In the genomic region with DNA sequence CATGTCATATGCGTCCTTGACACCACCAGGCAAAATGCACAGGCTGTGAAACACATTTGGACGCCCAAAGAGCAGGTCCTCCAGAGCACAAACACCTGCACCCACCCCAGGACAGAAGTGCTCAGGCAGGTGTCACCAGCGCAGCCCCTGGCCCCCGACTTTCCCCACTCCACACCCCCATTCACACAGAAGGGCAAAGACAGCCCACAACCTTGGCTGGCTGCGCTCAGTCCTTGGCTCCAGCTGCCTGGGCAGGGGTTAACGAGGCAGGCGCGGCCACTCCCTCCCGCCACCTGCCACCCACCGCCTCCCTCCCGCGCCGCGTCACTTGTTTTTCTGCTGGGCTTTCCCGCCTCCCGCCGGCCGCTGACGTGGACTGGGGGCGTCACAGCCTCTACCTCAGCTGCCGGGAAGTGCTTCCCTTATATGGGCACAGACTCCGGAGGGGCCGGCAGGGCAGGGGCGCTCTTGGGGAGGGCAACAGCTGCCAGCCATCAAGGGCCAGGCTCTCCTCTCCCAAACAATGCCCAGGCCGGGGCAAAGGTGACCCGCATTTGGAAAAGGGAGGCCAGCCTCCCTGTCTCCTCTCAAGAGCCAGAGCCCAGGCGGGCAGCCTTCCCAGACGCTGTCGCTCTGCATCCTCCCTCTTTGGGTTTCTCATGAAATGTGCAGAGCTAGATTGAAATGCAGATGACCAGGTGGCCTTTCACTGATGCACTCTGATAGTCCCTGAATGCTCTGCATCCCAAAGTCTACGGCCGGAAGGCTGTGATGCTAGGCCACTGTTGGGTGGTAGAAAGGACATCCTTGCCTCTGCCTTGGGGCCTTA, we compare ENCODE assay signal across 8 cellular contexts. TPM values are rescaled to one million over a fixed set of nuclear protein-coding genes. Genes with fewer than 3 reads are reported as not detected.
DNase-seq lines count a peak whose midpoint lies in the region; ATAC-seq and TF ChIP-seq lines count a peak whose summit lies in the region.

No MANE protein-coding gene starts in this region.

- H3K27me3 Mint-ChIP-seq in Caco-2 (ENCODE audit: insufficient read depth, unreplicated experiment): no peaks in the 10 kb centered on the region

- POLR2A ChIA-PET in Caco-2 (lab: Charles Lee): interaction anchor here (0.6 to 3.0 kb wide), 12 partner anchors 8 to 283 kb away, joined by 3 to 57 read pairs (median 4); partner anchors contain the start of genes ADORA1, BTG2 and TMEM183A

- peak overlapping the region; percentile 32 for H3K4me3 ChIP-seq in Caco-2 (ENCODE audit: low read depth, low read length)
- peak overlapping the region; percentile 31 for H3K4me3 ChIP-seq in SJCRH30
- no peak overlapping the region for H3K4me3 ChIP-seq in adipocyte (ENCODE audit: low read length)
- H3K4me3 ChIP-seq in left ventricle myocardium inferior: peak overlapping the region; percentile 55
- peak overlapping the region; percentile 16 to 31 (median 24) for H3K4me3 ChIP-seq in tibial nerve

- DNase-seq in Caco-2 (peak; percentile 96 to 97), LHCN-M2 (ENCODE audit: low read depth) (peak; percentile 82), SJCRH30 (peak; percentile 98), adipocyte (ENCODE audit: low read depth) (peak; percentile 63), left ventricle myocardium inferior (peak; percentile 94), pons (ENCODE audit: low spot score) (peak; percentile 86), tibial nerve (ENCODE audit: low spot score in 2 of 2) (peak; percentile 93 to 95)

- peak overlapping the region; percentile 70 for H3K4me3 Mint-ChIP-seq in Caco-2 (ENCODE audit: unreplicated experiment)

- H3K9me3 Mint-ChIP-seq in Caco-2 (ENCODE audit: unreplicated experiment): no peaks in the 10 kb centered on the region

- CTCF ChIA-PET in Caco-2 (lab: Charles Lee): interaction anchor here (0.7 to 2.6 kb wide), 10 partner anchors 7 to 250 kb away, joined by 3 to 19 read pairs (median 4); no protein-coding TSS in a partner anchor

- H3K27me3 ChIP-seq in Caco-2 (replicated peaks; ENCODE audit: control insufficient read depth, insufficient read depth, low read length): no peaks in the 10 kb centered on the region
- no peaks in the 10 kb centered on the region for H3K27me3 ChIP-seq in SJCRH30
- peaks cover 7% of the 10 kb centered on the region for H3K27me3 ChIP-seq in adipocyte (replicated peaks; ENCODE audit: control insufficient read depth, insufficient read depth, low read length)
- H3K27me3 ChIP-seq in left ventricle myocardium inferior (ENCODE audit: low read depth): no peaks in the 10 kb centered on the region
- no peaks in the 10 kb centered on the region for H3K27me3 ChIP-seq in tibial nerve

- TF ChIP-seq POLR2A in tibial nerve (IDR thresholded peaks at IDR 0.05): peak; percentile 49 to 90

- TF ChIP-seq CTCF in Caco-2 (IDR thresholded peaks at IDR 0.05; ENCODE audit: insufficient read depth in 1 of 2, low read depth in 1 of 2, low read length in 1 of 2, severe bottlenecking in 1 of 2, unreplicated experiment in 1 of 2) (no peak), left ventricle myocardium inferior (IDR thresholded peaks at IDR 0.05; ENCODE audit: borderline replicate concordance) (no peak), tibial nerve (IDR thresholded peaks at IDR 0.05) (no peak)

- H3K4me1 ChIP-seq in Caco-2 (peaks cover 41% of the 10 kb centered on the region), SJCRH30 (peaks cover 59% of the 10 kb centered on the region), adipocyte (ENCODE audit: control insufficient read depth, insufficient read depth, low read length) (peaks cover 19% of the 10 kb centered on the region), left ventricle myocardium inferior (peaks cover 61% of the 10 kb centered on the region), tibial nerve (peaks cover 0 to 60% (median 52%) of the 10 kb centered on the region in 4 donors)

- no peak overlapping the region for H3K9ac ChIP-seq in adipocyte (ENCODE audit: low read length)

- no TSS peak for BruUV-seq in Caco-2 (replicated peaks; lab: Mats Ljungman, UMichigan)

- peak; percentile 38 for ATAC-seq in GM21447 (IDR thresholded peaks at IDR 0.05; ENCODE audit: unreplicated experiment)

- no peaks in the 10 kb centered on the region for H3K36me3 Mint-ChIP-seq in Caco-2 (ENCODE audit: insufficient read depth, unreplicated experiment)

- H3K9me3 ChIP-seq in Caco-2 (no peaks in the 10 kb centered on the region), SJCRH30 (replicated peaks) (no peaks in the 10 kb centered on the region), adipocyte (ENCODE audit: control insufficient read depth, low read length) (no peaks in the 10 kb centered on the region), left ventricle myocardium inferior (replicated peaks) (no peaks in the 10 kb centered on the region), tibial nerve (no peaks in the 10 kb centered on the region)

- 10 to 12% methylated on average over 18 to 31 of the region's 31 CpGs for WGBS in tibial nerve, 2 donors

- peaks cover 30% of the 10 kb centered on the region for H3K4me1 Mint-ChIP-seq in Caco-2 (ENCODE audit: low read depth, unreplicated experiment)

- TF ChIP-seq EP300 in tibial nerve (IDR thresholded peaks at IDR 0.05): peak; percentile 97 to 98

- intact Hi-C loops in Caco-2 (cut with micrococcal nuclease; ENCODE audit: unreplicated experiment): loop anchor here (1.0 kb wide), 3 partner anchors 15 to 37 kb away; partner anchors contain the start of gene BTG2
- intact Hi-C loops in left ventricle myocardium inferior (cut with micrococcal nuclease): no loop called here

- H3K27ac ChIP-seq in SJCRH30: peak overlapping the region; percentile 49
- peak overlapping the region; percentile 90 for H3K27ac ChIP-seq in left ventricle myocardium inferior (replicated peaks)
- H3K27ac ChIP-seq in tibial nerve: peak overlapping the region; percentile 96 to 99 (median 97)

- H3K36me3 ChIP-seq in Caco-2 (ENCODE audit: control insufficient read depth, insufficient read depth, low read length): no peaks in the 10 kb centered on the region
- no peaks in the 10 kb centered on the region for H3K36me3 ChIP-seq in SJCRH30
- no peaks in the 10 kb centered on the region for H3K36me3 ChIP-seq in adipocyte (ENCODE audit: control insufficient read depth, insufficient read depth, low read length, severe bottlenecking)
- no peaks in the 10 kb centered on the region for H3K36me3 ChIP-seq in left ventricle myocardium inferior
- no peaks in the 10 kb centered on the region for H3K36me3 ChIP-seq in tibial nerve

- H3K27ac Mint-ChIP-seq in Caco-2 (ENCODE audit: unreplicated experiment): peak overlapping the region; percentile 94

RNA-seq across cellular contexts. Expression of gene BTG2, which starts 14.8 kb away (rescaled TPM):
- total RNA-seq in Caco-2 (2022): 21.2 and 21.6 TPM in 2 replicates
- total RNA-seq in LHCN-M2 (2014; rRNA removed): 19.0 and 30.4 TPM in 2 replicates
- 25.1 TPM for polyA plus RNA-seq in LHCN-M2 (2012)
- total RNA-seq in SJCRH30 (2014; rRNA removed; shearing (Covaris generic)): 59.8 and 63.1 TPM in 2 replicates
- total RNA-seq in left ventricle myocardium inferior: 73.7 TPM
- 100 to 1,000 TPM; 153 to 208 (median 177) TPM for total RNA-seq in tibial nerve
